ENCODE assay signal across 9 cellular contexts in genomic region chr17:77963441-77963840, GRCh38. TPM values are rescaled to one million over a fixed set of nuclear protein-coding genes. Genes with fewer than 3 reads are reported as not detected.
DNase-seq lines count a peak whose midpoint lies in the region; ATAC-seq, FAIRE-seq and TF ChIP-seq lines count a peak whose summit lies in the region.
"Had no signal": no experiment of that assay in that cellular context is flagged by ENCODE, and none has a peak within 500 bp of the region (broad histone marks: within the 10 kb centered on the region; RNA-seq: fewer than 3 reads in every experiment).

No MANE protein-coding gene starts in this region.

- H3K4me2 ChIP-seq in astrocyte (ENCODE audit: low read length) = no peak overlapping the region

- no peaks in the 10 kb centered on the region for H3K27me3 Mint-ChIP-seq in activated CD4-positive, alpha-beta memory T cell treated with anti-CD3 and anti-CD28 coated beads for 36 hours
- H3K27me3 Mint-ChIP-seq in activated CD4-positive, alpha-beta memory T cell treated with anti-CD3 and anti-CD28 coated beads, Interleukin-2, amount 10 ng/mL, durations not matched to agents 7 days and 5 days = peaks cover 7% of the 10 kb centered on the region
- H3K27me3 Mint-ChIP-seq in astrocyte (ENCODE audit: low read depth, unreplicated experiment) (no peaks in the 10 kb centered on the region), nephron progenitor cell (ENCODE audit: low read depth, poor library complexity) (peaks cover 11% of the 10 kb centered on the region)

- no peaks in the 10 kb centered on the region for H3K36me3 ChIP-seq in astrocyte (ENCODE audit: insufficient read depth, low read length)
- H3K36me3 ChIP-seq: pancreas had no signal

- POLR2A ChIA-PET in activated CD4-positive, alpha-beta memory T cell treated with anti-CD3 and anti-CD28 coated beads for 36 hours (lab: Charles Lee) = no interaction called here
- POLR2A ChIA-PET in activated CD4-positive, alpha-beta memory T cell treated with anti-CD3 and anti-CD28 coated beads, Interleukin-2, amount 10 ng/mL, durations not matched to agents 7 days and 5 days (lab: Charles Lee) = interaction anchor here (1.0 to 1.2 kb wide), 2 partner anchors 17 to 82 kb away, joined by 4 to 5 read pairs; no protein-coding TSS in a partner anchor

- peaks cover 71% of the 10 kb centered on the region for H3K79me2 ChIP-seq in astrocyte (ENCODE audit: insufficient read depth, low read length)

- TF ChIP-seq CTCF in astrocyte (IDR thresholded peaks at IDR 0.05; ENCODE audit: insufficient read depth, low read depth, low read length) = no peak
- TF ChIP-seq CTCF in nephron progenitor cell (IDR thresholded peaks at IDR 0.05) = no peak

- no peaks in the 10 kb centered on the region for H3K9me3 Mint-ChIP-seq in activated CD4-positive, alpha-beta memory T cell treated with anti-CD3 and anti-CD28 coated beads for 36 hours
- no peaks in the 10 kb centered on the region for H3K9me3 Mint-ChIP-seq in activated CD4-positive, alpha-beta memory T cell treated with anti-CD3 and anti-CD28 coated beads, Interleukin-2, amount 10 ng/mL, durations not matched to agents 7 days and 5 days
- H3K9me3 Mint-ChIP-seq in astrocyte (ENCODE audit: unreplicated experiment) (no peaks in the 10 kb centered on the region), nephron progenitor cell (no peaks in the 10 kb centered on the region)

- peak overlapping the region; percentile 4 for H3K4me3 Mint-ChIP-seq in activated CD4-positive, alpha-beta memory T cell treated with anti-CD3 and anti-CD28 coated beads for 36 hours
- H3K4me3 Mint-ChIP-seq in activated CD4-positive, alpha-beta memory T cell treated with anti-CD3 and anti-CD28 coated beads, Interleukin-2, amount 10 ng/mL, durations not matched to agents 7 days and 5 days = no peak overlapping the region
- H3K4me3 Mint-ChIP-seq in astrocyte (ENCODE audit: unreplicated experiment) (no peak overlapping the region), nephron progenitor cell (no peak overlapping the region)

- peaks cover 12% of the 10 kb centered on the region for H3K4me1 ChIP-seq in astrocyte (ENCODE audit: insufficient read depth, low read length)

- peak; percentile 34 for DNase-seq in activated CD4-positive, alpha-beta memory T cell treated with anti-CD3 and anti-CD28 coated beads for 36 hours
- DNase-seq in activated CD4-positive, alpha-beta memory T cell treated with anti-CD3 and anti-CD28 coated beads, Interleukin-2, amount 10 ng/mL, durations not matched to agents 7 days and 5 days = no peak
- DNase-seq in NCI-H69 (lab: John Stamatoyannopoulos, UW) (peak; percentile 64), astrocyte (ENCODE audit: low read depth) (peak; percentile 94), left kidney (ENCODE audit: low read depth, low spot score) (peak; percentile 57), nephron progenitor cell (no peak), NCI-H748 treated with DMSO at 0.1 percent for 48 hours (lab: John Stamatoyannopoulos, UW) (no peak)

- no peaks in the 10 kb centered on the region for H3K9me3 ChIP-seq in astrocyte (ENCODE audit: insufficient read depth, low read depth, low read length)
- H3K9me3 ChIP-seq: pancreas had no signal

- CTCF ChIA-PET in activated CD4-positive, alpha-beta memory T cell treated with anti-CD3 and anti-CD28 coated beads for 36 hours (lab: Charles Lee) = interaction anchor here (1.1 to 1.4 kb wide), 4 partner anchors 42 to 190 kb away, joined by 3 to 9 read pairs (median 4); no protein-coding TSS in a partner anchor
- CTCF ChIA-PET in activated CD4-positive, alpha-beta memory T cell treated with anti-CD3 and anti-CD28 coated beads, Interleukin-2, amount 10 ng/mL, durations not matched to agents 7 days and 5 days (lab: Charles Lee) = interaction anchor here (0.7 to 1.2 kb wide), 3 partner anchors 8 to 56 kb away, joined by 3 read pairs; no protein-coding TSS in a partner anchor

- FAIRE-seq in astrocyte (lab: Jason Lieb, UNC) = peak; percentile 90

- intact Hi-C loops in activated CD4-positive, alpha-beta memory T cell treated with anti-CD3 and anti-CD28 coated beads for 36 hours (cut with micrococcal nuclease) = loop anchor here (5.0 kb wide), 2 partner anchors 34 to 49 kb away; no protein-coding TSS in a partner anchor

- ATAC-seq in GM18511 (IDR thresholded peaks at IDR 0.05; ENCODE audit: unreplicated experiment) = no peak

- H2AFZ ChIP-seq in astrocyte (ENCODE audit: low read depth, low read length) = no peak overlapping the region

- H3K4me1 Mint-ChIP-seq in activated CD4-positive, alpha-beta memory T cell treated with anti-CD3 and anti-CD28 coated beads for 36 hours (ENCODE audit: low read depth) = peaks cover 63% of the 10 kb centered on the region
- H3K4me1 Mint-ChIP-seq in activated CD4-positive, alpha-beta memory T cell treated with anti-CD3 and anti-CD28 coated beads, Interleukin-2, amount 10 ng/mL, durations not matched to agents 7 days and 5 days = peaks cover 29% of the 10 kb centered on the region
- H3K4me1 Mint-ChIP-seq in astrocyte (ENCODE audit: low read depth, unreplicated experiment) = peaks cover 39% of the 10 kb centered on the region
- peaks cover 54% of the 10 kb centered on the region for H3K4me1 Mint-ChIP-seq in nephron progenitor cell

- no peak overlapping the region for H3K4me3 ChIP-seq in astrocyte (ENCODE audit: insufficient read depth, low read depth, low read length)
- H3K4me3 ChIP-seq: pancreas had no signal

- H3K27ac Mint-ChIP-seq in activated CD4-positive, alpha-beta memory T cell treated with anti-CD3 and anti-CD28 coated beads for 36 hours = no peak overlapping the region
- H3K27ac Mint-ChIP-seq in activated CD4-positive, alpha-beta memory T cell treated with anti-CD3 and anti-CD28 coated beads, Interleukin-2, amount 10 ng/mL, durations not matched to agents 7 days and 5 days = no peak overlapping the region
- H3K27ac Mint-ChIP-seq in astrocyte (ENCODE audit: unreplicated experiment) (peak overlapping the region; percentile 81), nephron progenitor cell (no peak overlapping the region)

- H3K27me3 ChIP-seq in astrocyte (ENCODE audit: insufficient read depth, low read length) = no peaks in the 10 kb centered on the region
- H3K27me3 ChIP-seq: pancreas had no signal

- peaks cover 70% of the 10 kb centered on the region for H4K20me1 ChIP-seq in astrocyte (ENCODE audit: insufficient read depth, low read length)

- no peak overlapping the region for H3K9ac ChIP-seq in astrocyte (ENCODE audit: low read length)

- no peaks in the 10 kb centered on the region for H3K36me3 Mint-ChIP-seq in activated CD4-positive, alpha-beta memory T cell treated with anti-CD3 and anti-CD28 coated beads for 36 hours
- peaks cover 11% of the 10 kb centered on the region for H3K36me3 Mint-ChIP-seq in activated CD4-positive, alpha-beta memory T cell treated with anti-CD3 and anti-CD28 coated beads, Interleukin-2, amount 10 ng/mL, durations not matched to agents 7 days and 5 days (ENCODE audit: low read depth)
- H3K36me3 Mint-ChIP-seq in astrocyte (ENCODE audit: low read depth, unreplicated experiment) (no peaks in the 10 kb centered on the region), nephron progenitor cell (ENCODE audit: low read depth) (no peaks in the 10 kb centered on the region)

- H3K27ac ChIP-seq in astrocyte (ENCODE audit: low read depth, low read length) = no peak overlapping the region
- H3K27ac ChIP-seq: pancreas had no signal

RNA-seq across cellular contexts. Expression of gene TNRC6C, which starts 4.9 kb away (rescaled TPM):
- 10 to 100 TPM; 10.9 to 15.6 TPM for total RNA-seq in activated CD4-positive, alpha-beta memory T cell treated with anti-CD3 and anti-CD28 coated beads for 36 hours
- total RNA-seq in activated CD4-positive, alpha-beta memory T cell treated with anti-CD3 and anti-CD28 coated beads, Interleukin-2, amount 10 ng/mL, durations not matched to agents 7 days and 5 days = 10 to 100 TPM; 25.5 to 26.7 TPM
- total RNA-seq in astrocyte = 6.3 and 7.3 TPM in 2 replicates

Comparison
In these comparisons a context has a peak if more than half of its experiments do, and no peak if none do; other contexts are left out.
1. DNase-seq: peak in activated CD4-positive, alpha-beta memory T cell treated with anti-CD3 and anti-CD28 coated beads for 36 hours (single experiment), NCI-H69 (single experiment), astrocyte (single experiment) and left kidney (single experiment); none in activated CD4-positive, alpha-beta memory T cell treated with anti-CD3 and anti-CD28 coated beads, Interleukin-2, amount 10 ng/mL, durations not matched to agents 7 days and 5 days (single experiment), nephron progenitor cell (single experiment) and NCI-H748 treated with DMSO at 0.1 percent for 48 hours (single experiment).